8 cellular contexts compared by ENCODE assay signal in genomic region chr6:10747251-10747972, GRCh38. TPM values are rescaled to one million over a fixed set of nuclear protein-coding genes. Genes with fewer than 3 reads are reported as not detected.
A peak's percentile ranks its signal among the peaks of the same experiment; 100 is the strongest.
DNase-seq lines count a peak whose midpoint lies in the region; ATAC-seq and TF ChIP-seq lines count a peak whose summit lies in the region.

TSS of gene TMEM14B (plus strand) at chr6:10747805. CDS start at chr6:10749246, 1,441 bp downstream.

- POLR2A ChIA-PET in RWPE1 (lab: Yijun Ruan, JAX; ENCODE audit: low non-redundant PET): interaction anchor here (0.6 kb wide), 1 partner anchor 53 kb away, joined by 3 read pairs; the partner anchor contains the start of genes C6orf52 and PAK1IP1

- TF ChIP-seq CTCF in LNCaP clone FGC (IDR thresholded peaks at IDR 0.05; ENCODE audit: control insufficient read depth, extremely low read depth, insufficient read depth) (no peak), RWPE1 (conservative IDR thresholded peaks at IDR 0.05; ENCODE audit: low read depth) (no peak), fibroblast of mammary gland (conservative IDR thresholded peaks at IDR 0.05; ENCODE audit: control insufficient read depth, insufficient read depth, low read depth, low read length) (no peak), natural killer cell (IDR thresholded peaks at IDR 0.05) (no peak)

- H3K27ac ChIP-seq in RWPE1: peak within 1 kb of the TSS; percentile 78

- intact Hi-C loops in activated T-helper 2 cell treated with anti-CD3 and anti-CD28 coated beads, Interferon-gamma antibody, Interleukin-2, Interleukin-4, amounts not matched to agents 10 μg/mL and 5 μg/mL and 100 μg/mL, durations not matched to agents 14 hours and 24 hours and 36 hours (cut with micrococcal nuclease): loop anchor here (1.0 to 2.0 kb wide), 3 partner anchors 24 to 91 kb away; partner anchors contain the start of genes C6orf52, MAK, PAK1IP1 and TMEM14C
- intact Hi-C loops in natural killer cell (cut with micrococcal nuclease): loop anchor here (1.0 to 2.0 kb wide), 2 partner anchors 15 to 53 kb away; partner anchors contain the start of genes C6orf52 and PAK1IP1

- no peaks in the 10 kb centered on the region for H3K27me3 Mint-ChIP-seq in activated T-helper 2 cell treated with anti-CD3 and anti-CD28 coated beads, Interferon-gamma antibody, Interleukin-2, Interleukin-4, amounts not matched to agents 10 μg/mL and 5 μg/mL and 100 μg/mL, durations not matched to agents 14 hours and 24 hours and 36 hours (ENCODE audit: low read depth)
- H3K27me3 Mint-ChIP-seq in natural killer cell (ENCODE audit: low read depth in 2 of 2): peaks cover 9 to 11% of the 10 kb centered on the region in 2 donors

- H3K36me3 Mint-ChIP-seq in activated T-helper 2 cell treated with anti-CD3 and anti-CD28 coated beads, Interferon-gamma antibody, Interleukin-2, Interleukin-4, amounts not matched to agents 10 μg/mL and 5 μg/mL and 100 μg/mL, durations not matched to agents 14 hours and 24 hours and 36 hours (ENCODE audit: low read depth): peaks cover 41% of the 10 kb centered on the region
- H3K36me3 Mint-ChIP-seq in natural killer cell: no peaks in the 10 kb centered on the region

- H3K4me3 ChIP-seq in LNCaP clone FGC (ENCODE audit: low read depth, low read length) (peak within 1 kb of the TSS; percentile 65), fibroblast of mammary gland (ENCODE audit: control insufficient read depth, low read depth, low read length) (peak within 1 kb of the TSS; percentile 93)

- H3K4me1 Mint-ChIP-seq in activated T-helper 2 cell treated with anti-CD3 and anti-CD28 coated beads, Interferon-gamma antibody, Interleukin-2, Interleukin-4, amounts not matched to agents 10 μg/mL and 5 μg/mL and 100 μg/mL, durations not matched to agents 14 hours and 24 hours and 36 hours (ENCODE audit: low read depth): peaks cover 37% of the 10 kb centered on the region
- H3K4me1 Mint-ChIP-seq in natural killer cell: peaks cover 43 to 48% of the 10 kb centered on the region in 2 donors

- DNase-seq in Daoy (ENCODE audit: low read depth): peak; percentile 99
- DNase-seq in GOT3 (lab: John Stamatoyannopoulos, UW): peak; percentile 93
- peak; percentile 93 for DNase-seq in LNCaP clone FGC (ENCODE audit: low read depth)
- peak; percentile 98 for DNase-seq in RWPE1 (ENCODE audit: low spot score)
- DNase-seq in activated T-helper 2 cell treated with anti-CD3 and anti-CD28 coated beads, Interferon-gamma antibody, Interleukin-2, Interleukin-4, amounts not matched to agents 10 μg/mL and 5 μg/mL and 100 μg/mL, durations not matched to agents 14 hours and 24 hours and 36 hours (ENCODE audit: low spot score): peak; percentile 99
- peak; percentile 92 for DNase-seq in fibroblast of mammary gland (ENCODE audit: low read depth)
- peak; percentile 98 for DNase-seq in natural killer cell
- DNase-seq in stimulated activated naive CD8-positive, alpha-beta T cell treated with anti-CD3 and anti-CD28 coated beads, Interleukin-15, Interleukin-2, amounts not matched to agents 100 U/mL and 50 U/mL, for 24 hours: peak; percentile 100

- peak within 1 kb of the TSS; percentile 95 for H3K4me3 Mint-ChIP-seq in activated T-helper 2 cell treated with anti-CD3 and anti-CD28 coated beads, Interferon-gamma antibody, Interleukin-2, Interleukin-4, amounts not matched to agents 10 μg/mL and 5 μg/mL and 100 μg/mL, durations not matched to agents 14 hours and 24 hours and 36 hours (ENCODE audit: low read depth)
- peak within 1 kb of the TSS; percentile 87 for H3K4me3 Mint-ChIP-seq in natural killer cell

- CTCF ChIA-PET in RWPE1 (lab: Yijun Ruan, JAX): no interaction called here

- peak; percentile 86 to 97 (median 92) for ATAC-seq in natural killer cell
- peak; percentile 97 for ATAC-seq in stimulated activated naive CD8-positive, alpha-beta T cell treated with anti-CD3 and anti-CD28 coated beads, Interleukin-15, Interleukin-2, amounts not matched to agents 100 U/mL and 50 U/mL, for 24 hours

- no peaks in the 10 kb centered on the region for H3K9me3 Mint-ChIP-seq in activated T-helper 2 cell treated with anti-CD3 and anti-CD28 coated beads, Interferon-gamma antibody, Interleukin-2, Interleukin-4, amounts not matched to agents 10 μg/mL and 5 μg/mL and 100 μg/mL, durations not matched to agents 14 hours and 24 hours and 36 hours
- H3K9me3 Mint-ChIP-seq in natural killer cell: no peaks in the 10 kb centered on the region

- H3K27ac Mint-ChIP-seq in activated T-helper 2 cell treated with anti-CD3 and anti-CD28 coated beads, Interferon-gamma antibody, Interleukin-2, Interleukin-4, amounts not matched to agents 10 μg/mL and 5 μg/mL and 100 μg/mL, durations not matched to agents 14 hours and 24 hours and 36 hours: peak within 1 kb of the TSS; percentile 94
- peak within 1 kb of the TSS; percentile 82 to 93 for H3K27ac Mint-ChIP-seq in natural killer cell

RNA-seq across cellular contexts. Expression of gene TMEM14B, which starts in this region (rescaled TPM):
- 153 and 176 TPM in 2 replicates for total RNA-seq in Daoy (2014; rRNA removed; shearing (Covaris generic))
- total RNA-seq in activated T-helper 2 cell treated with anti-CD3 and anti-CD28 coated beads, Interferon-gamma antibody, Interleukin-2, Interleukin-4, amounts not matched to agents 10 μg/mL and 5 μg/mL and 100 μg/mL, durations not matched to agents 14 hours and 24 hours and 36 hours: 85.3 and 94.0 TPM in 2 replicates
- 10 to 100 TPM; 21.0 to 38.4 (median 30.8) TPM for total RNA-seq in natural killer cell

Comparison
In these comparisons a context has a peak if more than half of its experiments do, and no peak if none do; other contexts are left out.
1. Peak in every context shown above with its lines: DNase-seq, ATAC-seq, H3K4me3 ChIP-seq and H3K27ac ChIP-seq.